In the genomic region with DNA sequence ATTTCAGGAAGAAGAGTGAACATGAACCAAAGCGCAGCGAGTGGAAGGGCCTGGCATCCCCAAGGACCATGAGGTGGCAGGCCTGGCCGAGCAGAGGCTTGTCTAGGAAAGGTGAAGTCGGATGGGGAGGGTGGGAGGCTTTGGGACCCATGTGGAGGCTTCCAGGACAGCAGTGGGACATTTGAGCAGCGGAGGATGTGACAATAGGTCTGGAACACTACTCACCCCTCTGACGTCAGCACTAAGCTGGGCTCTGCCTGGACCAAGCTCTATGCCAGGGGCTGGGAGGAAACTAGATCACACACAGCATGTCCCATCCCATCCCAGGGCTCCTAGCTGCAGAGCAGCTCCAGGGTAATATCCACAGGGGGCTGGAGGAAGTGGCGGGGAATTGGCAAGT, we compare ENCODE assay signal across 11 cellular contexts.
DNase-seq lines count a peak whose midpoint lies in the region; ATAC-seq and TF ChIP-seq lines count a peak whose summit lies in the region.
"Had no signal": no experiment of that assay in that cellular context is flagged by ENCODE, and none has a peak within 500 bp of the region (broad histone marks: within the 10 kb centered on the region; RNA-seq: fewer than 3 reads in every experiment).

No MANE protein-coding gene starts in this region.

- no peak overlapping the region for H3K18ac ChIP-seq in mesendoderm (ENCODE audit: low read length)

- TF ChIP-seq CTCF in HEK293 (tag by site-specific recombination; IDR thresholded peaks at IDR 0.05): no peak

- H3K36me3 ChIP-seq in HEK293 (ENCODE audit: control insufficient read depth in 2 of 2, insufficient read depth in 1 of 2, low read length in 2 of 2) (no peaks in the 10 kb centered on the region), mesendoderm (ENCODE audit: control insufficient read depth, insufficient read depth, low read length) (no peaks in the 10 kb centered on the region)
- H3K36me3 ChIP-seq: BLaER1 had no signal

- H2AK5ac ChIP-seq in mesendoderm (ENCODE audit: low read length): no peak overlapping the region

- H2BK5ac ChIP-seq in mesendoderm (ENCODE audit: low read length): no peak overlapping the region

- H3K9me3 Mint-ChIP-seq in stimulated activated naive B cell treated with anti-CD40 and anti-IgM and Interleukin-4, amounts not matched to agents 10 μg/mL and 1 μg/mL and 100 μg/mL, for 72 hours: no peaks in the 10 kb centered on the region
- H3K9me3 Mint-ChIP-seq: CD8-positive, alpha-beta memory T cell had no signal

- peaks cover 9 to 33% of the 10 kb centered on the region in 2 donors for H3K27me3 Mint-ChIP-seq in stimulated activated naive B cell treated with anti-CD40 and anti-IgM and Interleukin-4, amounts not matched to agents 10 μg/mL and 1 μg/mL and 100 μg/mL, for 72 hours

- H3K9me3 ChIP-seq in HEK293 (ENCODE audit: control insufficient read depth, insufficient read depth, low read depth, low read length): no peaks in the 10 kb centered on the region
- H3K9me3 ChIP-seq: A549, BLaER1, Caco-2 had no signal

- no peaks in the 10 kb centered on the region for H3K36me3 Mint-ChIP-seq in stimulated activated naive B cell treated with anti-CD40 and anti-IgM and Interleukin-4, amounts not matched to agents 10 μg/mL and 1 μg/mL and 100 μg/mL, for 72 hours
- H3K36me3 Mint-ChIP-seq: CD8-positive, alpha-beta memory T cell had no signal

- H3K27ac Mint-ChIP-seq in stimulated activated naive B cell treated with anti-CD40 and anti-IgM and Interleukin-4, amounts not matched to agents 10 μg/mL and 1 μg/mL and 100 μg/mL, for 72 hours: no peak overlapping the region
- H3K27ac Mint-ChIP-seq: CD8-positive, alpha-beta memory T cell had no signal

- H3K4ac ChIP-seq in mesendoderm (ENCODE audit: low read depth, low read length): no peak overlapping the region

- no peak overlapping the region for H3K23ac ChIP-seq in mesendoderm (ENCODE audit: low read length)

- no peak overlapping the region for H3K4me2 ChIP-seq in mesendoderm (ENCODE audit: low read length)
- H3K4me2 ChIP-seq: A549, BLaER1 had no signal

- no peak overlapping the region for H4K5ac ChIP-seq in mesendoderm (ENCODE audit: low read length)

- H3K79me1 ChIP-seq in mesendoderm (ENCODE audit: low read length): no peaks in the 10 kb centered on the region

- no peak overlapping the region for H3K56ac ChIP-seq in mesendoderm (ENCODE audit: low read length)

- H4K8ac ChIP-seq in mesendoderm (ENCODE audit: low read depth, low read length): no peak overlapping the region

- no peaks in the 10 kb centered on the region for H3K27me3 ChIP-seq in mesendoderm (ENCODE audit: insufficient read depth, low read length, poor library complexity)
- H3K27me3 ChIP-seq: BLaER1 had no signal

- H2BK120ac ChIP-seq in mesendoderm (ENCODE audit: low read depth, low read length): no peak overlapping the region

- POLR2A ChIA-PET in HEK293 (lab: Yijun Ruan, JAX): no interaction called here

- H3K27ac ChIP-seq in HEK293 (ENCODE audit: extremely low read depth, low read depth, low read length) (no peak overlapping the region), mesendoderm (ENCODE audit: low read depth, low read length) (no peak overlapping the region)
- H3K27ac ChIP-seq: A549, BLaER1 had no signal

- no peak overlapping the region for H2BK15ac ChIP-seq in mesendoderm (replicated peaks; ENCODE audit: low read depth)

- H3K4me1 ChIP-seq in HEK293 (ENCODE audit: control insufficient read depth, insufficient read depth, low read length) (no peaks in the 10 kb centered on the region), mesendoderm (ENCODE audit: control insufficient read depth, low read depth, low read length) (no peaks in the 10 kb centered on the region)
- H3K4me1 ChIP-seq: A549, BLaER1, Caco-2 had no signal

- no CpG with 5 or more reads among the region's 7 CpGs for WGBS in mesendoderm (ENCODE audit: extremely low coverage, insufficient coverage, low lambda C conversion rate)

- H3K4me1 Mint-ChIP-seq in stimulated activated naive B cell treated with anti-CD40 and anti-IgM and Interleukin-4, amounts not matched to agents 10 μg/mL and 1 μg/mL and 100 μg/mL, for 72 hours: no peaks in the 10 kb centered on the region
- H3K4me1 Mint-ChIP-seq: CD8-positive, alpha-beta memory T cell had no signal

- no peak overlapping the region for H3K9ac ChIP-seq in mesendoderm (ENCODE audit: low read length)
- H3K9ac ChIP-seq: BLaER1 had no signal

- H3K4me3 Mint-ChIP-seq in stimulated activated naive B cell treated with anti-CD40 and anti-IgM and Interleukin-4, amounts not matched to agents 10 μg/mL and 1 μg/mL and 100 μg/mL, for 72 hours: no peak overlapping the region
- H3K4me3 Mint-ChIP-seq: CD8-positive, alpha-beta memory T cell had no signal

- no peak for ATAC-seq in stimulated activated naive B cell treated with anti-CD40 and anti-IgM and Interleukin-4, amounts not matched to agents 10 μg/mL and 1 μg/mL and 100 μg/mL, for 72 hours (replicated peaks)

- no peaks in the 10 kb centered on the region for H3K79me2 ChIP-seq in mesendoderm (ENCODE audit: control insufficient read depth, insufficient read depth, low read length)

- no peak overlapping the region for H3K4me3 ChIP-seq in HEK293 (ENCODE audit: low read depth, low read length)
- H3K4me3 ChIP-seq in mesendoderm (ENCODE audit: low read length): no peak overlapping the region
- H3K4me3 ChIP-seq: A549, BLaER1 had no signal

- CTCF ChIA-PET in HEK293 (lab: Yijun Ruan, JAX): interaction anchor here (0.5 to 3.8 kb wide), 7 partner anchors 9 to 1166 kb away, joined by 3 to 65 read pairs (median 3); no protein-coding TSS in a partner anchor

- DNase-seq in mesendoderm: peak; percentile 30
- DNase-seq in retina: peak; percentile 34
- no peak for DNase-seq in stimulated activated naive B cell treated with anti-CD40 and anti-IgM and Interleukin-4, amounts not matched to agents 10 μg/mL and 1 μg/mL and 100 μg/mL, for 72 hours
- no peak for DNase-seq in DMS79 treated with DMSO at 0.1 percent for 48 hours (lab: John Stamatoyannopoulos, UW)
- DNase-seq in cerebellum (ENCODE audit: low spot score): no peak
- DNase-seq: Caco-2; CD8-positive, alpha-beta memory T cell; H7 had no signal

TF ChIP-seq in HEK293, 187 proteins besides CTCF, POLR2A, EP300 and RAD21:
- TF ChIP-seq ZNF354C (tag by site-specific recombination; IDR thresholded peaks at IDR 0.05; ENCODE audit: borderline replicate concordance, low read depth) (no peak), ZNF138 (tag by site-specific recombination; IDR thresholded peaks at IDR 0.05; ENCODE audit: borderline replicate concordance) (no peak), ZNF114 (tag by site-specific recombination; IDR thresholded peaks at IDR 0.05) (no peak), SETDB1 (IDR thresholded peaks at IDR 0.05; ENCODE audit: insufficient read length, low read length) (no peak), ZNF37A (tag by site-specific recombination; IDR thresholded peaks at IDR 0.05) (no peak), TRIM28 (IDR thresholded peaks at IDR 0.05; ENCODE audit: borderline replicate concordance, low read length) (no peak), ZIC2 (tag by site-specific recombination; IDR thresholded peaks at IDR 0.05) (peak; percentile 22; the same call in 1 of the 2 replicates)

Comparison
In these comparisons a context has a peak if more than half of its experiments do, and no peak if none do; other contexts are left out.
1. DNase-seq: peak in mesendoderm (single experiment) and retina (single experiment); none in stimulated activated naive B cell treated with anti-CD40 and anti-IgM and Interleukin-4, amounts not matched to agents 10 μg/mL and 1 μg/mL and 100 μg/mL, for 72 hours (single experiment), DMS79 treated with DMSO at 0.1 percent for 48 hours (single experiment) and cerebellum (single experiment).